ENCODE assay signal across 5 cellular contexts in genomic region chr1:224028802-224029201, GRCh38.
DNase-seq lines count a peak whose midpoint lies in the region; ATAC-seq, FAIRE-seq and TF ChIP-seq lines count a peak whose summit lies in the region.
"Not testable (repeated sequence)": the region's sequence is repeated elsewhere in the genome, so short reads cannot be mapped to it uniquely, and the experiment has no call there.

No MANE protein-coding gene starts in this region.

- H3K9ac ChIP-seq in K562 (ENCODE audit: insufficient read depth in 1 of 2, low read depth in 2 of 2, low read length in 2 of 2): not testable (repeated sequence)

- not testable (repeated sequence) for H3K9me3 ChIP-seq in K562 (replicated peaks; ENCODE audit: control insufficient read depth, insufficient read depth, low read depth, low read length)

- not testable (repeated sequence) for TF ChIP-seq CTCF in GM23338 (conservative IDR thresholded peaks at IDR 0.05; ENCODE audit: low read depth in 2 of 2); WTC11 (IDR thresholded peaks at IDR 0.05); K562 (IDR thresholded peaks at IDR 0.05 in 2 of 3, conservative IDR thresholded peaks at IDR 0.05 in 1 of 3; ENCODE audit: insufficient read depth in 2 of 3, low read depth in 1 of 3, low read length in 3 of 3)

- 33% methylated on average over 3 of the region's 3 CpGs for WGBS in K562 (ENCODE audit: insufficient coverage, low coverage, missing lambda C conversion rate)

- not testable (repeated sequence) for H3K9me1 ChIP-seq in K562 (ENCODE audit: control insufficient read depth, insufficient read depth, low read length)

- intact Hi-C loops in K562 (cut with micrococcal nuclease): not testable (repeated sequence)

- not testable (repeated sequence) for H2AFZ ChIP-seq in GM23338; K562 (ENCODE audit: low read depth, low read length)

- not testable (repeated sequence) for H3K4me1 ChIP-seq in GM23338 (ENCODE audit: insufficient read depth); K562 (replicated peaks in 1 of 2; ENCODE audit: control insufficient read depth in 2 of 2, insufficient read depth in 2 of 2, low read length in 2 of 2)

- H3K9me3 Mint-ChIP-seq in GM23338, WTC11: not testable (repeated sequence)

- not testable (repeated sequence) for H3K27me3 Mint-ChIP-seq in GM23338 (ENCODE audit: insufficient read depth, low read depth, poor library complexity); WTC11 (ENCODE audit: low read depth)

- H3K36me3 Mint-ChIP-seq in GM23338 (ENCODE audit: low read depth); WTC11: not testable (repeated sequence)

- not testable (repeated sequence) for BruUV-seq in K562 (replicated peaks; lab: Mats Ljungman, UMichigan)

- not testable (repeated sequence) for H3K27ac ChIP-seq in GM23338 (ENCODE audit: low read depth); K562 (ENCODE audit: extremely low read depth, low read depth, low read length)

- not testable (repeated sequence) for H3K4me3 ChIP-seq in GM23338, K562

- not testable (repeated sequence) for H3K27me3 ChIP-seq in GM23338 (ENCODE audit: insufficient read depth); K562 (ENCODE audit: control insufficient read depth in 2 of 2, insufficient read depth in 2 of 2, low read length in 2 of 2)

- not testable (repeated sequence) for TF ChIP-seq POLR2A in K562 (conservative IDR thresholded peaks at IDR 0.05)

- TF ChIP-seq EP300 in K562 (IDR thresholded peaks at IDR 0.05; ENCODE audit: low read length): not testable (repeated sequence)

- CTCF ChIA-PET in WTC11 (lab: Charles Lee); K562 (lab: Yijun Ruan, JAX; ENCODE audit: low intra/inter-chr PET ratio): not testable (repeated sequence)

- DNase-seq in GM23338 (ENCODE audit: low spot score); WTC11 (ENCODE audit: low spot score); K562 (ENCODE audit: extremely low read depth in 1 of 4, low spot score in 3 of 4): not testable (repeated sequence)

- in situ Hi-C loops in K562 (cut with MboI): not testable (repeated sequence)

- TF ChIP-seq RAD21 in K562 (CRISPR knock-in tag; conservative IDR thresholded peaks at IDR 0.05 in 1 of 2, IDR thresholded peaks at IDR 0.05 in 1 of 2): not testable (repeated sequence)

- not testable (repeated sequence) for H3K4me2 ChIP-seq in GM23338; K562 (ENCODE audit: insufficient read depth, low read length)

- H3K36me3 ChIP-seq in GM23338 (ENCODE audit: insufficient read depth); K562 (ENCODE audit: control insufficient read depth, insufficient read depth, low read length): not testable (repeated sequence)

- H3K79me2 ChIP-seq in GM23338 (replicated peaks; ENCODE audit: insufficient read depth); K562 (ENCODE audit: control insufficient read depth, insufficient read depth, low read length): not testable (repeated sequence)

- not testable (repeated sequence) for H3K4me3 Mint-ChIP-seq in GM23338, WTC11

- POLR2A ChIA-PET in WTC11 (lab: Charles Lee); K562 (lab: Yijun Ruan, JAX): not testable (repeated sequence)

- H4K20me1 ChIP-seq in GM23338 (replicated peaks; ENCODE audit: insufficient read depth); K562 (replicated peaks; ENCODE audit: control insufficient read depth, insufficient read depth, low read length): not testable (repeated sequence)

- not testable (repeated sequence) for H3K9me2 ChIP-seq in GM23338 (ENCODE audit: insufficient read depth)

- not testable (repeated sequence) for H3K4me1 Mint-ChIP-seq in GM23338, WTC11

- not testable (repeated sequence) for FAIRE-seq in K562 (lab: Jason Lieb, UNC)

- not testable (repeated sequence) for H3K27ac Mint-ChIP-seq in GM23338, WTC11

- H3F3A ChIP-seq in GM23338 (replicated peaks; ENCODE audit: low read depth): not testable (repeated sequence)

- ATAC-seq in GM18502 (IDR thresholded peaks at IDR 0.05; ENCODE audit: poor library complexity, unreplicated experiment) (peak; percentile 13), GM21825 (IDR thresholded peaks at IDR 0.05; ENCODE audit: unreplicated experiment) (peak; percentile 13), GM23338 (peak; percentile 76), WTC11 (peak; percentile 57), K562 (peak; percentile 19)

Comparison
In these comparisons a context has a peak if more than half of its experiments do, and no peak if none do; other contexts are left out.
1. ATAC-seq: peak in every context shown above with its lines; median percentile 76 in GM23338; 57 in WTC11; 19 in K562; 13 in GM18502; 13 in GM21825.